2 cellular contexts compared by ENCODE assay signal in genomic region chr13:42259515-42259914, GRCh38.
TF ChIP-seq lines count a peak whose summit lies in the region.

No MANE protein-coding gene starts in this region.

TF ChIP-seq in SK-N-SH treated with all-trans-retinoic acid at 6 μM for 48 hours, 23 proteins besides CTCF, POLR2A, EP300 and RAD21 (continued from another document):
- TF ChIP-seq, protein P1, sequence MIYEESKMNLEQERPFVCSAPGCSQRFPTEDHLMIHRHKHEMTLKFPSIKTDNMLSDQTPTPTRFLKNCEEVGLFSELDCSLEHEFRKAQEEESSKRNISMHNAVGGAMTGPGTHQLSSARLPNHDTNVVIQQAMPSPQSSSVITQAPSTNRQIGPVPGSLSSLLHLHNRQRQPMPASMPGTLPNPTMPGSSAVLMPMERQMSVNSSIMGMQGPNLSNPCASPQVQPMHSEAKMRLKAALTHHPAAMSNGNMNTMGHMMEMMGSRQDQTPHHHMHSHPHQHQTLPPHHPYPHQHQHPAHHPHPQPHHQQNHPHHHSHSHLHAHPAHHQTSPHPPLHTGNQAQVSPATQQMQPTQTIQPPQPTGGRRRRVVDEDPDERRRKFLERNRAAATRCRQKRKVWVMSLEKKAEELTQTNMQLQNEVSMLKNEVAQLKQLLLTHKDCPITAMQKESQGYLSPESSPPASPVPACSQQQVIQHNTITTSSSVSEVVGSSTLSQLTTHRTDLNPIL (CRISPR knock-in tag; IDR thresholded peaks at IDR 0.05; ENCODE audit: low read depth), result no peak
- TF ChIP-seq ISL1 (CRISPR knock-in tag; IDR thresholded peaks at IDR 0.05), result no peak
- no peak for TF ChIP-seq TCF4 (CRISPR knock-in tag; IDR thresholded peaks at IDR 0.05; ENCODE audit: borderline replicate concordance)
- TF ChIP-seq CSDC2 (CRISPR knock-in tag; IDR thresholded peaks at IDR 0.05), result no peak
- TF ChIP-seq GLIS3 (CRISPR knock-in tag; IDR thresholded peaks at IDR 0.05), result no peak
- no peak for TF ChIP-seq BACH2 (CRISPR knock-in tag; IDR thresholded peaks at IDR 0.05; ENCODE audit: borderline replicate concordance)
- no peak for TF ChIP-seq TSHZ2 (CRISPR knock-in tag; IDR thresholded peaks at IDR 0.05)
- no peak for TF ChIP-seq ZNF70 (CRISPR knock-in tag; IDR thresholded peaks at IDR 0.05)
- TF ChIP-seq ESRRG (CRISPR knock-in tag; IDR thresholded peaks at IDR 0.05), result no peak
- no peak for TF ChIP-seq ARNTL (CRISPR knock-in tag; IDR thresholded peaks at IDR 0.05; ENCODE audit: borderline replicate concordance, low read depth)
- no peak for TF ChIP-seq PPARA (CRISPR knock-in tag; IDR thresholded peaks at IDR 0.05; ENCODE audit: borderline replicate concordance)
- TF ChIP-seq CSRNP3 (CRISPR knock-in tag; IDR thresholded peaks at IDR 0.05), result no peak
- no peak for TF ChIP-seq ZNF565 (CRISPR knock-in tag; conservative IDR thresholded peaks at IDR 0.05; ENCODE audit: low read depth)
- no peak for TF ChIP-seq RARB (CRISPR knock-in tag; IDR thresholded peaks at IDR 0.05)
- no peak for TF ChIP-seq TOX (CRISPR knock-in tag; IDR thresholded peaks at IDR 0.05; ENCODE audit: borderline replicate concordance)
- no peak for TF ChIP-seq ZNF8 (CRISPR knock-in tag; IDR thresholded peaks at IDR 0.05)

TF ChIP-seq in SK-N-SH, 30 proteins besides CTCF, POLR2A, EP300 and RAD21 (continued from another document):
- TF ChIP-seq REST (IDR thresholded peaks at IDR 0.05; ENCODE audit: low read depth, low read length) (no peak), MEF2A (IDR thresholded peaks at IDR 0.05; ENCODE audit: borderline replicate concordance, low read depth) (no peak), FOSL2 (IDR thresholded peaks at IDR 0.05; ENCODE audit: borderline replicate concordance, low read depth) (no peak), RFX5 (IDR thresholded peaks at IDR 0.05; ENCODE audit: low read length) (no peak), TAF1 (IDR thresholded peaks at IDR 0.05; ENCODE audit: borderline replicate concordance, low read depth, low read length) (no peak), JUND (IDR thresholded peaks at IDR 0.05) (no peak), IRF3 (IDR thresholded peaks at IDR 0.05; ENCODE audit: low read depth, low read length) (no peak), FOXM1 (IDR thresholded peaks at IDR 0.05; ENCODE audit: low read depth) (no peak), NRF1 (IDR thresholded peaks at IDR 0.05; ENCODE audit: low read depth, low read length) (no peak), TEAD4 (IDR thresholded peaks at IDR 0.05; ENCODE audit: borderline replicate concordance, insufficient read depth) (no peak), FOXJ3 (CRISPR knock-in tag; IDR thresholded peaks at IDR 0.05) (no peak), SMC3 (IDR thresholded peaks at IDR 0.05; ENCODE audit: low read depth, low read length) (no peak), USF1 (IDR thresholded peaks at IDR 0.05; ENCODE audit: borderline replicate concordance, low read depth) (no peak)
